In the genomic region with DNA sequence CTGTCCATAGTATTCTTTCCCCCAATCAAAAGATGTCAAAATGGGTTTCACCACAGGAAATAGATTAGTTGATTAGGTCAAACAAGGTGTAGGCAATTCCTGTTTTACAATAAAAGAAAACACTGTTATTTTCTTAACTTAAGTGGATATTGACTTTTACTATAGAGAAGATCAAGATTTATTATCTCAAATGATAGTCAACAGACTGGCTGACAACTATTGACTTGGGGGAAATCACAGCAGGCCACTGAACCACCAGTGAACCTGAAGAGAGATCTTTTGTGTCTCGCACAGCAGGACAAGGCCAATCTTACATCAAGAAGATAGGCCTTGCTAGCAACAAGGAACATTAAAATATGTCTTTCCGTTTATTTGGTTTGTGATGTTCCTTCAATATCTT, we compare ENCODE assay signal across 18 cellular contexts.
DNase-seq lines count a peak whose midpoint lies in the region; FAIRE-seq and TF ChIP-seq lines count a peak whose summit lies in the region.
"Had no signal": no experiment of that assay in that cellular context is flagged by ENCODE, and none has a peak within 500 bp of the region (broad histone marks: within the 10 kb centered on the region; RNA-seq: fewer than 3 reads in every experiment).

No MANE protein-coding gene starts in this region.

- no peak for TF ChIP-seq CTCF in GM13977 (IDR thresholded peaks at IDR 0.05; ENCODE audit: extremely low read depth, insufficient read depth, missing control alignments)

- H3K27me3 Mint-ChIP-seq in activated CD4-positive, alpha-beta memory T cell treated with anti-CD3 and anti-CD28 coated beads for 36 hours = no peaks in the 10 kb centered on the region

- in situ Hi-C loops in GM13977 (cut with MboI; ENCODE audit: low pct_unique_long_range_greater_than_20kb, low sequenced_read_pairs, unreplicated experiment) = no loop called here

- H3K27ac Mint-ChIP-seq in activated CD4-positive, alpha-beta memory T cell treated with anti-CD3 and anti-CD28 coated beads for 36 hours = no peak overlapping the region

- DNase-seq in NCI-H1417 (lab: John Stamatoyannopoulos, UW) (peak in 2 of 3 experiments; percentile 70 to 92), NCI-H69 (lab: John Stamatoyannopoulos, UW) (peak; percentile 81), iPS-NIHi7 (ENCODE audit: extremely low spot score) (peak; percentile 20), NAMALWA (ENCODE audit: low spot score) (no peak), GM13977 (ENCODE audit: low spot score) (no peak), RCC 7860 (ENCODE audit: low spot score) (no peak)
- DNase-seq in activated CD4-positive, alpha-beta memory T cell treated with anti-CD3 and anti-CD28 coated beads for 36 hours = no peak
- DNase-seq: ACHN; DMS79; HCEC 1CT; Kasumi-1; MG63; NCI-H1092; NCI-H1694 treated with DMSO at 0.1 percent for 48 hours; NCI-H526 treated with DMSO at 0.1 percent for 48 hours; NK-92 treated with Interleukin-12 subunit alpha and Interleukin-12 subunit beta, amount 100 ng/mL, for 24 hours; SHP77 treated with DMSO at 0.1 percent for 48 hours; T-helper 1 cell had no signal

- H3K4me3 Mint-ChIP-seq in activated CD4-positive, alpha-beta memory T cell treated with anti-CD3 and anti-CD28 coated beads for 36 hours = no peak overlapping the region

- peaks cover 11% of the 10 kb centered on the region for H3K9me3 Mint-ChIP-seq in activated CD4-positive, alpha-beta memory T cell treated with anti-CD3 and anti-CD28 coated beads for 36 hours

- H3K36me3 Mint-ChIP-seq in activated CD4-positive, alpha-beta memory T cell treated with anti-CD3 and anti-CD28 coated beads for 36 hours = no peaks in the 10 kb centered on the region

- no peaks in the 10 kb centered on the region for H3K4me1 Mint-ChIP-seq in activated CD4-positive, alpha-beta memory T cell treated with anti-CD3 and anti-CD28 coated beads for 36 hours (ENCODE audit: low read depth)

- FAIRE-seq in RCC 7860 (lab: Jason Lieb, UNC) = no peak

- CTCF ChIA-PET in activated CD4-positive, alpha-beta memory T cell treated with anti-CD3 and anti-CD28 coated beads for 36 hours (lab: Charles Lee) = no interaction called here

- POLR2A ChIA-PET in activated CD4-positive, alpha-beta memory T cell treated with anti-CD3 and anti-CD28 coated beads for 36 hours (lab: Charles Lee) = no interaction called here

- intact Hi-C loops in activated CD4-positive, alpha-beta memory T cell treated with anti-CD3 and anti-CD28 coated beads for 36 hours (cut with micrococcal nuclease) = no loop called here

Comparison
In these comparisons a context has a peak if more than half of its experiments do, and no peak if none do; other contexts are left out.
1. DNase-seq: peak in NCI-H1417 (2 of 3), NCI-H69 (single experiment) and iPS-NIHi7 (single experiment); none in NAMALWA (single experiment), activated CD4-positive, alpha-beta memory T cell treated with anti-CD3 and anti-CD28 coated beads for 36 hours (single experiment), GM13977 (single experiment) and RCC 7860 (single experiment).